ENCODE assay signal across 13 cellular contexts in genomic region chr20:25194333-25194972, GRCh38. TPM values are rescaled to one million over a fixed set of nuclear protein-coding genes. Genes with fewer than 3 reads are reported as not detected.
A peak's percentile ranks its signal among the peaks of the same experiment; 100 is the strongest.
DNase-seq lines count a peak whose midpoint lies in the region; ATAC-seq, FAIRE-seq and TF ChIP-seq lines count a peak whose summit lies in the region.
"Had no signal": no experiment of that assay in that cellular context is flagged by ENCODE, and none has a peak within 500 bp of the region (broad histone marks: within the 10 kb centered on the region; RNA-seq: fewer than 3 reads in every experiment).

No MANE protein-coding gene starts in this region.

- H3K9me3 ChIP-seq in SJSA1 (replicated peaks) = no peaks in the 10 kb centered on the region
- no peaks in the 10 kb centered on the region for H3K9me3 ChIP-seq in HepG2 (ENCODE audit: low read length)

- 83% methylated on average over 18 of the region's 18 CpGs for WGBS in HepG2 (ENCODE audit: low lambda C conversion rate)

- H3K4me2 ChIP-seq in HepG2 (ENCODE audit: low read depth, low read length) = peak overlapping the region; percentile 75

- TF ChIP-seq RAD21 in HepG2 (CRISPR knock-in tag; IDR thresholded peaks at IDR 0.05) = no peak

- TF ChIP-seq POLR2A in HepG2 (IDR thresholded peaks at IDR 0.05; ENCODE audit: insufficient read depth in 1 of 2, low read depth in 2 of 2, low read length in 2 of 2) (no peak), GM18505 (IDR thresholded peaks at IDR 0.05; ENCODE audit: borderline replicate concordance, extremely low read depth, insufficient read depth, insufficient read length) (no peak)

- peaks cover 1% of the 10 kb centered on the region for H3K36me3 Mint-ChIP-seq in activated CD8-positive, alpha-beta memory T cell treated with anti-CD3 and anti-CD28 coated beads, Interleukin-2, amount 10 ng/mL, durations not matched to agents 7 days and 5 days

- H3K27me3 ChIP-seq in SJSA1 (replicated peaks) (no peaks in the 10 kb centered on the region), HepG2 (ENCODE audit: control insufficient read depth in 1 of 2, insufficient read depth in 2 of 2, low read length in 2 of 2) (peaks cover 2 to 8% of the 10 kb centered on the region in 2 experiments; a peak in 1 of 5 replicates)

- peak overlapping the region; percentile 86 for H3K4me3 Mint-ChIP-seq in activated CD8-positive, alpha-beta memory T cell treated with anti-CD3 and anti-CD28 coated beads, Interleukin-2, amount 10 ng/mL, durations not matched to agents 7 days and 5 days
- H3K4me3 Mint-ChIP-seq in stimulated activated naive CD8-positive, alpha-beta T cell treated with anti-CD3 and anti-CD28 coated beads, Interleukin-15, amount 100 ng/mL, for 72 hours = peak overlapping the region; percentile 97

- no peak overlapping the region for H3K9ac ChIP-seq in HepG2 (ENCODE audit: insufficient read depth, low read depth, low read length)

- no peaks in the 10 kb centered on the region for H3K9me3 Mint-ChIP-seq in activated CD8-positive, alpha-beta memory T cell treated with anti-CD3 and anti-CD28 coated beads, Interleukin-2, amount 10 ng/mL, durations not matched to agents 7 days and 5 days (ENCODE audit: low read depth)
- no peaks in the 10 kb centered on the region for H3K9me3 Mint-ChIP-seq in stimulated activated naive CD8-positive, alpha-beta T cell treated with anti-CD3 and anti-CD28 coated beads, Interleukin-15, amount 100 ng/mL, for 72 hours

- H3K36me3 ChIP-seq in SJSA1 = peaks cover 13% of the 10 kb centered on the region; the same call in 1 of the 2 replicates
- H3K36me3 ChIP-seq in HepG2 (replicated peaks in 1 of 2; ENCODE audit: control insufficient read depth in 1 of 2, insufficient read depth in 2 of 2, low read length in 2 of 2) = peaks cover 0 to 5% of the 10 kb centered on the region in 2 experiments; a peak in 3 of 5 replicates

- no peak for ATAC-seq in activated CD8-positive, alpha-beta memory T cell treated with anti-CD3 and anti-CD28 coated beads, Interleukin-2, amount 10 ng/mL, durations not matched to agents 7 days and 5 days
- no peak for ATAC-seq in HepG2
- no peak for ATAC-seq in stimulated activated naive CD8-positive, alpha-beta T cell treated with anti-CD3 and anti-CD28 coated beads, Interleukin-15, amount 100 ng/mL, for 72 hours
- no peak for ATAC-seq in GM18505 (IDR thresholded peaks at IDR 0.05; ENCODE audit: unreplicated experiment)
- no peak for ATAC-seq in GM19463 (IDR thresholded peaks at IDR 0.05; ENCODE audit: unreplicated experiment)
- ATAC-seq in HG02642 (IDR thresholded peaks at IDR 0.05; ENCODE audit: poor library complexity, unreplicated experiment) = no peak

- CTCF ChIA-PET in activated CD8-positive, alpha-beta memory T cell treated with anti-CD3 and anti-CD28 coated beads, Interleukin-2, amount 10 ng/mL, durations not matched to agents 7 days and 5 days (lab: Charles Lee) = interaction anchor here (0.8 to 2.1 kb wide), 6 partner anchors 10 to 264 kb away, joined by 3 to 7 read pairs (median 4); no protein-coding TSS in a partner anchor
- CTCF ChIA-PET in HepG2 (lab: Yijun Ruan, JAX; ENCODE audit: low intra/inter-chr PET ratio, low total read pairs) = no interaction called here

- peaks cover 31% of the 10 kb centered on the region for H3K79me2 ChIP-seq in HepG2 (ENCODE audit: insufficient read depth, low read length)

- peaks cover 14% of the 10 kb centered on the region for H3K4me1 ChIP-seq in SJSA1 (replicated peaks)
- peaks cover 40% of the 10 kb centered on the region for H3K4me1 ChIP-seq in HepG2 (ENCODE audit: insufficient read depth, low read length)

- no TSS peak for BruUV-seq in HepG2 (replicated peaks; lab: Mats Ljungman, UMichigan)

- H3K27ac Mint-ChIP-seq in activated CD8-positive, alpha-beta memory T cell treated with anti-CD3 and anti-CD28 coated beads, Interleukin-2, amount 10 ng/mL, durations not matched to agents 7 days and 5 days = no peak overlapping the region
- peak overlapping the region; percentile 88 to 94 for H3K27ac Mint-ChIP-seq in stimulated activated naive CD8-positive, alpha-beta T cell treated with anti-CD3 and anti-CD28 coated beads, Interleukin-15, amount 100 ng/mL, for 72 hours

- FAIRE-seq in HepG2 (lab: Jason Lieb, UNC) = no peak
- FAIRE-seq: urothelium cell line had no signal

- no peak overlapping the region for H2AFZ ChIP-seq in HepG2 (ENCODE audit: low read length)

- in situ Hi-C loops in HepG2 (cut with HindIII; ENCODE audit: extremely low pct_ligation_motif_present, low pct_unique_long_range_greater_than_20kb) = no loop called here

- H3K27me3 Mint-ChIP-seq in activated CD8-positive, alpha-beta memory T cell treated with anti-CD3 and anti-CD28 coated beads, Interleukin-2, amount 10 ng/mL, durations not matched to agents 7 days and 5 days = peaks cover 7% of the 10 kb centered on the region
- H3K27me3 Mint-ChIP-seq in stimulated activated naive CD8-positive, alpha-beta T cell treated with anti-CD3 and anti-CD28 coated beads, Interleukin-15, amount 100 ng/mL, for 72 hours = no peaks in the 10 kb centered on the region

- POLR2A ChIA-PET in HepG2 (lab: Yijun Ruan, JAX) = interaction anchor here (1.0 to 3.4 kb wide), 15 partner anchors 8 to 314 kb away, joined by 3 to 58 read pairs (median 5); partner anchors contain the start of genes GINS1 and PYGB

- peak overlapping the region; percentile 91; the same call in 1 of the 2 replicates for H3K4me3 ChIP-seq in SJSA1
- H3K4me3 ChIP-seq in HepG2 (replicated peaks in 1 of 3; ENCODE audit: insufficient read depth in 1 of 3, low read depth in 2 of 3, low read length in 3 of 3) = peak overlapping the region in 1 of 3 experiments; percentile 97; a peak in 1 of 6 replicates

- H3K27ac ChIP-seq in SJSA1 (no peak overlapping the region), HepG2 (ENCODE audit: extremely low read length, insufficient read depth, low read length) (no peak overlapping the region)

- TF ChIP-seq EP300 in HepG2 (IDR thresholded peaks at IDR 0.05; ENCODE audit: low read depth in 2 of 2, low read length in 2 of 2) = no peak
- no peak for TF ChIP-seq EP300 in HepG2 (CRISPR knock-in tag; IDR thresholded peaks at IDR 0.05; ENCODE audit: borderline replicate concordance)

- no peak for DNase-seq in activated CD8-positive, alpha-beta memory T cell treated with anti-CD3 and anti-CD28 coated beads, Interleukin-2, amount 10 ng/mL, durations not matched to agents 7 days and 5 days
- no peak for DNase-seq in activated CD8-positive, alpha-beta memory T cell treated with anti-CD3 and anti-CD28 coated beads, Interleukin-2, amount 50 U/mL, for 48 hours
- no peak for DNase-seq in SJSA1 (ENCODE audit: low read depth in 1 of 2, low spot score in 2 of 2)
- no peak for DNase-seq in HepG2 (ENCODE audit: low spot score)
- DNase-seq in stimulated activated naive CD8-positive, alpha-beta T cell treated with anti-CD3 and anti-CD28 coated beads, Interleukin-15, amount 100 ng/mL, for 72 hours = no peak
- DNase-seq: effector CD4-positive, alpha-beta T cell; KG1; stimulated activated CD4-positive, alpha-beta T cell treated with anti-CD3 and anti-CD28 coated beads, Interleukin-4, amount 100 ng/mL, for 1 hour; T1000 had no signal

- no peak for TF ChIP-seq CTCF in HepG2 (CRISPR knock-in tag; IDR thresholded peaks at IDR 0.05)

- peaks cover 14% of the 10 kb centered on the region for H4K20me1 ChIP-seq in HepG2 (ENCODE audit: insufficient read depth, low read length)

- peaks cover 21% of the 10 kb centered on the region for H3K4me1 Mint-ChIP-seq in activated CD8-positive, alpha-beta memory T cell treated with anti-CD3 and anti-CD28 coated beads, Interleukin-2, amount 10 ng/mL, durations not matched to agents 7 days and 5 days
- H3K4me1 Mint-ChIP-seq in stimulated activated naive CD8-positive, alpha-beta T cell treated with anti-CD3 and anti-CD28 coated beads, Interleukin-15, amount 100 ng/mL, for 72 hours = peaks cover 37% of the 10 kb centered on the region

- intact Hi-C loops in HepG2 (cut with micrococcal nuclease; ENCODE audit: unreplicated experiment) = loop anchor here (2.0 kb wide), 1 partner anchor 28 kb away; no protein-coding TSS in a partner anchor

RNA-seq across cellular contexts. Expression of gene ENTPD6, which starts 1.1 kb away (rescaled TPM):
- 10 to 100 TPM; 37.6 to 42.0 TPM for total RNA-seq in activated CD8-positive, alpha-beta memory T cell treated with anti-CD3 and anti-CD28 coated beads, Interleukin-2, amount 10 ng/mL, durations not matched to agents 7 days and 5 days
- 68.0 and 77.0 TPM in 2 replicates for total RNA-seq in SJSA1 (2014; rRNA removed; shearing (Covaris generic))
- total RNA-seq in HepG2 (2016; rRNA removed; fragmentation: Illumina TruSeq; extraction: Trizol) = 98.4 and 164 TPM in 2 replicates
- 67.6 and 72.5 TPM in 2 replicates for total RNA-seq in HepG2 (2016; cell fraction: cytosol; rRNA removed; fragmentation: Illumina TruSeq; extraction: Trizol; ENCODE audit: low read depth)
- total RNA-seq in HepG2 (2016; cell fraction: insoluble cytoplasmic fraction; rRNA removed; fragmentation: Illumina TruSeq; extraction: Trizol) = 90.5 and 177 TPM in 2 replicates
- 139 and 152 TPM in 2 replicates for total RNA-seq in HepG2 (2016; cell fraction: membrane; rRNA removed; fragmentation: Illumina TruSeq; extraction: Trizol)
- 149 and 161 TPM in 2 replicates for total RNA-seq in HepG2 (2016; cell fraction: nucleus; rRNA removed; fragmentation: Illumina TruSeq; extraction: Trizol)
- 172 and 221 TPM in 2 replicates for polyA plus RNA-seq in HepG2 (2011; rRNA removed)
- 185 and 213 TPM in 2 replicates for polyA plus RNA-seq in HepG2 (2011; cell fraction: cytosol; rRNA removed)
- polyA plus RNA-seq in HepG2 (2011; cell fraction: nucleus; rRNA removed) = 538 and 633 TPM in 2 replicates
- polyA plus RNA-seq in HepG2 (2012) = 90.9 and 112 TPM in 2 replicates
- polyA plus RNA-seq in HepG2 (2016; cell fraction: cytosol; fragmentation: Illumina TruSeq; extraction: Trizol; ENCODE audit: low read depth) = 59.4 and 67.7 TPM in 2 replicates
- polyA plus RNA-seq in HepG2 (2016; cell fraction: insoluble cytoplasmic fraction; fragmentation: Illumina TruSeq; extraction: Trizol; ENCODE audit: low read depth) = 85.6 and 91.9 TPM in 2 replicates
- polyA plus RNA-seq in HepG2 (2016; cell fraction: membrane; fragmentation: Illumina TruSeq; extraction: Trizol; ENCODE audit: low read depth) = 104 and 119 TPM in 2 replicates
- polyA plus RNA-seq in HepG2 (2016; cell fraction: nucleus; fragmentation: Illumina TruSeq; extraction: Trizol; ENCODE audit: insufficient read depth, low read depth) = 320 and 321 TPM in 2 replicates
- 25.3 and 228 TPM in 2 replicates for polyA minus RNA-seq in HepG2 (2011; rRNA and poly(A)+ RNA removed; ENCODE audit: low replicate concordance)
- polyA minus RNA-seq in HepG2 (2011; cell fraction: cytosol; rRNA and poly(A)+ RNA removed) = 56.6 and 60.3 TPM in 2 replicates
- polyA minus RNA-seq in HepG2 (2011; cell fraction: nucleus; rRNA and poly(A)+ RNA removed) = 98.2 and 106 TPM in 2 replicates

RNA-seq across cellular contexts. Expression of gene PYGB, which starts 53.4 kb away (rescaled TPM):
- 10 to 100 TPM; 28.4 to 36.8 TPM for total RNA-seq in activated CD8-positive, alpha-beta memory T cell treated with anti-CD3 and anti-CD28 coated beads, Interleukin-2, amount 10 ng/mL, durations not matched to agents 7 days and 5 days
- 175 and 192 TPM in 2 replicates for total RNA-seq in SJSA1 (2014; rRNA removed; shearing (Covaris generic))
- 82.0 and 86.3 TPM in 2 replicates for total RNA-seq in HepG2 (2016; rRNA removed; fragmentation: Illumina TruSeq; extraction: Trizol)
- total RNA-seq in HepG2 (2016; cell fraction: cytosol; rRNA removed; fragmentation: Illumina TruSeq; extraction: Trizol; ENCODE audit: low read depth) = 5.4 and 6.5 TPM in 2 replicates
- 69.1 and 89.6 TPM in 2 replicates for total RNA-seq in HepG2 (2016; cell fraction: insoluble cytoplasmic fraction; rRNA removed; fragmentation: Illumina TruSeq; extraction: Trizol)
- 18.0 and 19.5 TPM in 2 replicates for total RNA-seq in HepG2 (2016; cell fraction: membrane; rRNA removed; fragmentation: Illumina TruSeq; extraction: Trizol)
- 59.8 and 63.0 TPM in 2 replicates for total RNA-seq in HepG2 (2016; cell fraction: nucleus; rRNA removed; fragmentation: Illumina TruSeq; extraction: Trizol)
- polyA plus RNA-seq in HepG2 (2011; rRNA removed) = 24.2 and 37.5 TPM in 2 replicates
- polyA plus RNA-seq in HepG2 (2011; cell fraction: cytosol; rRNA removed) = 24.4 and 27.4 TPM in 2 replicates
- 111 and 112 TPM in 2 replicates for polyA plus RNA-seq in HepG2 (2011; cell fraction: nucleus; rRNA removed)
- polyA plus RNA-seq in HepG2 (2012) = 26.9 and 46.5 TPM in 2 replicates
- 3.5 TPM in 2 replicates for polyA plus RNA-seq in HepG2 (2016; cell fraction: cytosol; fragmentation: Illumina TruSeq; extraction: Trizol; ENCODE audit: low read depth)
- 45.7 and 58.6 TPM in 2 replicates for polyA plus RNA-seq in HepG2 (2016; cell fraction: insoluble cytoplasmic fraction; fragmentation: Illumina TruSeq; extraction: Trizol; ENCODE audit: low read depth)
- 7.2 and 9.8 TPM in 2 replicates for polyA plus RNA-seq in HepG2 (2016; cell fraction: membrane; fragmentation: Illumina TruSeq; extraction: Trizol; ENCODE audit: low read depth)
- 79.7 and 85.5 TPM in 2 replicates for polyA plus RNA-seq in HepG2 (2016; cell fraction: nucleus; fragmentation: Illumina TruSeq; extraction: Trizol; ENCODE audit: insufficient read depth, low read depth)
- polyA minus RNA-seq in HepG2 (2011; rRNA and poly(A)+ RNA removed; ENCODE audit: low replicate concordance) = 26.5 and 80.5 TPM in 2 replicates
- 36.1 and 38.1 TPM in 2 replicates for polyA minus RNA-seq in HepG2 (2011; cell fraction: cytosol; rRNA and poly(A)+ RNA removed)
- polyA minus RNA-seq in HepG2 (2011; cell fraction: nucleus; rRNA and poly(A)+ RNA removed) = 27.9 and 31.3 TPM in 2 replicates
